ENCODE assay signal across 9 cellular contexts in genomic region chr7:157576415-157576814, GRCh38.
A peak's percentile ranks its signal among the peaks of the same experiment; 100 is the strongest.
DNase-seq lines count a peak whose midpoint lies in the region; ATAC-seq, FAIRE-seq and TF ChIP-seq lines count a peak whose summit lies in the region.
"Had no signal": no experiment of that assay in that cellular context is flagged by ENCODE, and none has a peak within 500 bp of the region (broad histone marks: within the 10 kb centered on the region; RNA-seq: fewer than 3 reads in every experiment).

No MANE protein-coding gene starts in this region.

- no peaks in the 10 kb centered on the region for H4K20me1 ChIP-seq in BLaER1

- H3K36me3 ChIP-seq in BLaER1 (no peaks in the 10 kb centered on the region), ovary (no peaks in the 10 kb centered on the region)

- H3K4me1 ChIP-seq in BLaER1: peaks cover 17% of the 10 kb centered on the region
- H3K4me1 ChIP-seq in ovary (ENCODE audit: insufficient read depth): no peaks in the 10 kb centered on the region

- no peak overlapping the region for H3K9ac ChIP-seq in BLaER1

- intact Hi-C loops in ovary (cut with DNase I): no loop called here

- TF ChIP-seq POLR2A in ovary (IDR thresholded peaks at IDR 0.05): no peak

- TF ChIP-seq CTCF in ovary (IDR thresholded peaks at IDR 0.05): no peak

- no peak for TF ChIP-seq EP300 in ovary (IDR thresholded peaks at IDR 0.05)

- no peaks in the 10 kb centered on the region for H3K36me3 Mint-ChIP-seq in activated naive CD4-positive, alpha-beta T cell treated with anti-CD3 and anti-CD28 coated beads, Interleukin-2, amount 50 U/mL, for 72 hours

- no peak for FAIRE-seq in GM19239 (lab: Jason Lieb, UNC)

- ATAC-seq in activated naive CD4-positive, alpha-beta T cell treated with anti-CD3 and anti-CD28 coated beads, Interleukin-2, amount 50 U/mL, for 72 hours: peak; percentile 77 to 96

- H3K9me3 Mint-ChIP-seq in activated naive CD4-positive, alpha-beta T cell treated with anti-CD3 and anti-CD28 coated beads, Interleukin-2, amount 50 U/mL, for 72 hours: no peaks in the 10 kb centered on the region

- H3K4me2 ChIP-seq in BLaER1: peak overlapping the region; percentile 46

- H3K9me3 ChIP-seq in BLaER1 (no peaks in the 10 kb centered on the region), ovary (no peaks in the 10 kb centered on the region)

- DNase-seq in activated CD4-positive, CD25-positive, alpha-beta regulatory T cell treated with anti-CD3 and anti-CD28 coated beads, Interleukin-2, amount 50 U/mL, for 16 hours (ENCODE audit: low read depth, low spot score): peak; percentile 26
- peak; percentile 21 to 64 for DNase-seq in activated naive CD4-positive, alpha-beta T cell treated with anti-CD3 and anti-CD28 coated beads, Interleukin-2, amount 50 U/mL, for 72 hours (ENCODE audit: low spot score in 2 of 2)
- peak in 2 of 3 donors; percentile 21 to 34 for DNase-seq in stimulated activated CD4-positive, alpha-beta T cell treated with anti-CD3 and anti-CD28 coated beads, Interleukin-12 subunit alpha, Interleukin-12 subunit beta, amount 100 ng/mL, for 48 hours (ENCODE audit: low read depth in 2 of 3, low spot score in 1 of 3)
- DNase-seq in GM19239 (ENCODE audit: insufficient read length, low spot score) (no peak), ovary (no peak), D341Med (ENCODE audit: low spot score) (no peak), NAMALWA (ENCODE audit: low spot score) (no peak)
- DNase-seq: ACHN had no signal

- WGBS in ovary, 3 donors: 42 to 75% (median 55%) methylated on average over 36 of the region's 36 CpGs

- no peak overlapping the region for H3K27ac ChIP-seq in BLaER1
- no peak overlapping the region for H3K27ac ChIP-seq in ovary

- H3K27ac Mint-ChIP-seq in activated naive CD4-positive, alpha-beta T cell treated with anti-CD3 and anti-CD28 coated beads, Interleukin-2, amount 50 U/mL, for 72 hours: peak overlapping the region in 1 of 2 donors; percentile 87

- no peak overlapping the region for H3K4me3 ChIP-seq in BLaER1
- H3K4me3 ChIP-seq in ovary: no peak overlapping the region

- H3K27me3 ChIP-seq in BLaER1 (no peaks in the 10 kb centered on the region), ovary (no peaks in the 10 kb centered on the region)

Comparison
In these comparisons a context has a peak if more than half of its experiments do, and no peak if none do; other contexts are left out.
1. DNase-seq: peak in activated CD4-positive, CD25-positive, alpha-beta regulatory T cell treated with anti-CD3 and anti-CD28 coated beads, Interleukin-2, amount 50 U/mL, for 16 hours (single experiment), activated naive CD4-positive, alpha-beta T cell treated with anti-CD3 and anti-CD28 coated beads, Interleukin-2, amount 50 U/mL, for 72 hours (2 of 2) and stimulated activated CD4-positive, alpha-beta T cell treated with anti-CD3 and anti-CD28 coated beads, Interleukin-12 subunit alpha, Interleukin-12 subunit beta, amount 100 ng/mL, for 48 hours (2 of 3); none in GM19239 (single experiment), ovary (0 of 5), D341Med (single experiment) and NAMALWA (single experiment).